ENCODE assay signal across 1 cellular context in the genomic region with DNA sequence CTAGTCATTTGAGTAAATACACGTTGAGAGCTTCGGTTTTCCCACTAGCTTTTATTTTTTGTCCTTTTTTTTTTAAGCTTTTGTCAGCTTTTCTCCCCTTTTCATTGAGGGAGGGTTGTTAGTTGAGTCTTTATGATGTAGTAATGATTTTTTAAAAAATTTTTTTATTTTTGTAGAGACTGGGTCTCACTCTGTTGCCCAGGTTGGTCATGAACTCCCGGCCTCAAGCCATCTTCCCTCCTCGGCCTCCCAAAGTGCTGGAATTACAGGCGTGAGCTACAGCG.
TF ChIP-seq lines count a peak whose summit lies in the region.

No MANE protein-coding gene starts in this region.

TF ChIP-seq in GM12878, 131 proteins besides CTCF, POLR2A, EP300 and RAD21:
- no peak for TF ChIP-seq GATAD2B (conservative IDR thresholded peaks at IDR 0.05; ENCODE audit: low read depth)
- TF ChIP-seq EED (IDR thresholded peaks at IDR 0.05; ENCODE audit: low read depth) = no peak
- TF ChIP-seq CHD2 (IDR thresholded peaks at IDR 0.05; ENCODE audit: borderline replicate concordance, low read depth, low read length) = no peak
- no peak for TF ChIP-seq TARDBP (IDR thresholded peaks at IDR 0.05; ENCODE audit: borderline replicate concordance)
- TF ChIP-seq NR2C1 (IDR thresholded peaks at IDR 0.05) = no peak
- TF ChIP-seq, protein P1, sequence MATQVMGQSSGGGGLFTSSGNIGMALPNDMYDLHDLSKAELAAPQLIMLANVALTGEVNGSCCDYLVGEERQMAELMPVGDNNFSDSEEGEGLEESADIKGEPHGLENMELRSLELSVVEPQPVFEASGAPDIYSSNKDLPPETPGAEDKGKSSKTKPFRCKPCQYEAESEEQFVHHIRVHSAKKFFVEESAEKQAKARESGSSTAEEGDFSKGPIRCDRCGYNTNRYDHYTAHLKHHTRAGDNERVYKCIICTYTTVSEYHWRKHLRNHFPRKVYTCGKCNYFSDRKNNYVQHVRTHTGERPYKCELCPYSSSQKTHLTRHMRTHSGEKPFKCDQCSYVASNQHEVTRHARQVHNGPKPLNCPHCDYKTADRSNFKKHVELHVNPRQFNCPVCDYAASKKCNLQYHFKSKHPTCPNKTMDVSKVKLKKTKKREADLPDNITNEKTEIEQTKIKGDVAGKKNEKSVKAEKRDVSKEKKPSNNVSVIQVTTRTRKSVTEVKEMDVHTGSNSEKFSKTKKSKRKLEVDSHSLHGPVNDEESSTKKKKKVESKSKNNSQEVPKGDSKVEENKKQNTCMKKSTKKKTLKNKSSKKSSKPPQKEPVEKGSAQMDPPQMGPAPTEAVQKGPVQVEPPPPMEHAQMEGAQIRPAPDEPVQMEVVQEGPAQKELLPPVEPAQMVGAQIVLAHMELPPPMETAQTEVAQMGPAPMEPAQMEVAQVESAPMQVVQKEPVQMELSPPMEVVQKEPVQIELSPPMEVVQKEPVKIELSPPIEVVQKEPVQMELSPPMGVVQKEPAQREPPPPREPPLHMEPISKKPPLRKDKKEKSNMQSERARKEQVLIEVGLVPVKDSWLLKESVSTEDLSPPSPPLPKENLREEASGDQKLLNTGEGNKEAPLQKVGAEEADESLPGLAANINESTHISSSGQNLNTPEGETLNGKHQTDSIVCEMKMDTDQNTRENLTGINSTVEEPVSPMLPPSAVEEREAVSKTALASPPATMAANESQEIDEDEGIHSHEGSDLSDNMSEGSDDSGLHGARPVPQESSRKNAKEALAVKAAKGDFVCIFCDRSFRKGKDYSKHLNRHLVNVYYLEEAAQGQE (IDR thresholded peaks at IDR 0.05; ENCODE audit: low read depth, low read length) = no peak
- TF ChIP-seq CHD1 (IDR thresholded peaks at IDR 0.05; ENCODE audit: low read depth, low read length) = no peak
- no peak for TF ChIP-seq SUZ12 (IDR thresholded peaks at IDR 0.05; ENCODE audit: unreplicated experiment)
- no peak for TF ChIP-seq NFIC (IDR thresholded peaks at IDR 0.05; ENCODE audit: low read depth, low read length)
- no peak for TF ChIP-seq STAT3 (IDR thresholded peaks at IDR 0.05; ENCODE audit: low read depth, low read length)
- TF ChIP-seq TCF3 (IDR thresholded peaks at IDR 0.05; ENCODE audit: borderline replicate concordance, insufficient read depth, low read depth, low read length) = no peak
- no peak for TF ChIP-seq TCF7 (IDR thresholded peaks at IDR 0.05; ENCODE audit: borderline replicate concordance)
- TF ChIP-seq, protein P2, sequence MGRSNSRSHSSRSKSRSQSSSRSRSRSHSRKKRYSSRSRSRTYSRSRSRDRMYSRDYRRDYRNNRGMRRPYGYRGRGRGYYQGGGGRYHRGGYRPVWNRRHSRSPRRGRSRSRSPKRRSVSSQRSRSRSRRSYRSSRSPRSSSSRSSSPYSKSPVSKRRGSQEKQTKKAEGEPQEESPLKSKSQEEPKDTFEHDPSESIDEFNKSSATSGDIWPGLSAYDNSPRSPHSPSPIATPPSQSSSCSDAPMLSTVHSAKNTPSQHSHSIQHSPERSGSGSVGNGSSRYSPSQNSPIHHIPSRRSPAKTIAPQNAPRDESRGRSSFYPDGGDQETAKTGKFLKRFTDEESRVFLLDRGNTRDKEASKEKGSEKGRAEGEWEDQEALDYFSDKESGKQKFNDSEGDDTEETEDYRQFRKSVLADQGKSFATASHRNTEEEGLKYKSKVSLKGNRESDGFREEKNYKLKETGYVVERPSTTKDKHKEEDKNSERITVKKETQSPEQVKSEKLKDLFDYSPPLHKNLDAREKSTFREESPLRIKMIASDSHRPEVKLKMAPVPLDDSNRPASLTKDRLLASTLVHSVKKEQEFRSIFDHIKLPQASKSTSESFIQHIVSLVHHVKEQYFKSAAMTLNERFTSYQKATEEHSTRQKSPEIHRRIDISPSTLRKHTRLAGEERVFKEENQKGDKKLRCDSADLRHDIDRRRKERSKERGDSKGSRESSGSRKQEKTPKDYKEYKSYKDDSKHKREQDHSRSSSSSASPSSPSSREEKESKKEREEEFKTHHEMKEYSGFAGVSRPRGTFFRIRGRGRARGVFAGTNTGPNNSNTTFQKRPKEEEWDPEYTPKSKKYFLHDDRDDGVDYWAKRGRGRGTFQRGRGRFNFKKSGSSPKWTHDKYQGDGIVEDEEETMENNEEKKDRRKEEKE (IDR thresholded peaks at IDR 0.05) = no peak
- no peak for TF ChIP-seq HDAC2 (IDR thresholded peaks at IDR 0.05)
- no peak for TF ChIP-seq ZNF384 (IDR thresholded peaks at IDR 0.05; ENCODE audit: borderline replicate concordance, low read depth, low read length)
- TF ChIP-seq, protein P3, sequence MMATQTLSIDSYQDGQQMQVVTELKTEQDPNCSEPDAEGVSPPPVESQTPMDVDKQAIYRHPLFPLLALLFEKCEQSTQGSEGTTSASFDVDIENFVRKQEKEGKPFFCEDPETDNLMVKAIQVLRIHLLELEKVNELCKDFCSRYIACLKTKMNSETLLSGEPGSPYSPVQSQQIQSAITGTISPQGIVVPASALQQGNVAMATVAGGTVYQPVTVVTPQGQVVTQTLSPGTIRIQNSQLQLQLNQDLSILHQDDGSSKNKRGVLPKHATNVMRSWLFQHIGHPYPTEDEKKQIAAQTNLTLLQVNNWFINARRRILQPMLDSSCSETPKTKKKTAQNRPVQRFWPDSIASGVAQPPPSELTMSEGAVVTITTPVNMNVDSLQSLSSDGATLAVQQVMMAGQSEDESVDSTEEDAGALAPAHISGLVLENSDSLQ (IDR thresholded peaks at IDR 0.05) = no peak
- TF ChIP-seq RUNX3 (IDR thresholded peaks at IDR 0.05; ENCODE audit: low read length) = no peak
- TF ChIP-seq, protein P4, sequence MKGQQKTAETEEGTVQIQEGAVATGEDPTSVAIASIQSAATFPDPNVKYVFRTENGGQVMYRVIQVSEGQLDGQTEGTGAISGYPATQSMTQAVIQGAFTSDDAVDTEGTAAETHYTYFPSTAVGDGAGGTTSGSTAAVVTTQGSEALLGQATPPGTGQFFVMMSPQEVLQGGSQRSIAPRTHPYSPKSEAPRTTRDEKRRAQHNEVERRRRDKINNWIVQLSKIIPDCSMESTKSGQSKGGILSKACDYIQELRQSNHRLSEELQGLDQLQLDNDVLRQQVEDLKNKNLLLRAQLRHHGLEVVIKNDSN (IDR thresholded peaks at IDR 0.05; ENCODE audit: borderline replicate concordance, extremely low read length, insufficient read depth, low read depth, low read length) = no peak
